In the genomic region with DNA sequence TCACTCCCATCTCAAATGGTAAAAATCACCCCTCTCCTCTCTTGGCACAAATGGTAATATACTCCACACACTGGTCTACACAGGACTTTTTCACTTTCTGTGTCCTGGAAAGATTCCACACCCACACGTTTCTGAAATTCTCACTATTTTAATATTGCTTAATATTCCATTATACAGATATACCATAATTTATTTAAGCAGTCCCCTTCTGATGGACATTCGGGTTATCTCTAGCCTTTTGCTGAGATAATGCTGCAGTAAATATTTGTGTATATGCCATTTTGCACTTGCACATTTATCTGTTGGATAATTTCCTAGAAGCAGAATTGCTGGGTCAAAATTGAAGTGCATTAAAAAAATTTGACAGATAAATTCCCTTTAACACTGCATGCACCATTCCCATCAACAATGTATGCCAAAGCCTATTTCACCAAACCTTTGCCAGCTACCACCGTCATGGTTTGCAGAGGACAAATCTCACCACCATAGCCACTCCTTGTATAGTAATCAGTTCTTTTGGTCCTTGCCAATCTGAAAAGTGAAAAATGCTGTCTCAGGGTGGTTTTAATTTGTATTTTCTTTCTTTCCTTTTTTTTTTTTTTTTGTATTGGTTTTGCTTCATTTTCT, we compare ENCODE assay signal across 7 cellular contexts. TPM values are rescaled to one million over a fixed set of nuclear protein-coding genes. Genes with fewer than 3 reads are reported as not detected.
"Had no signal": no experiment of that assay in that cellular context is flagged by ENCODE, and none has a peak within 500 bp of the region (broad histone marks: within the 10 kb centered on the region; RNA-seq: fewer than 3 reads in every experiment).

No MANE protein-coding gene starts in this region.

- DNase-seq: GM23248, GOT3, IMR-90, KBM-7 had no signal

- H3K27ac ChIP-seq: GM23248 had no signal

- H3K36me3 ChIP-seq: HAP-1 had no signal

- H3K4me3 ChIP-seq: GM23248, HAP-1 had no signal

- H3K9me3 ChIP-seq: HAP-1 had no signal

RNA-seq across cellular contexts. Expression of a gene that starts 15.5 kb away (rescaled TPM):
- total RNA-seq: GM23248, H4, HT-29, IMR-90 had no signal
